ENCODE assay signal across 2 cellular contexts in the genomic region with DNA sequence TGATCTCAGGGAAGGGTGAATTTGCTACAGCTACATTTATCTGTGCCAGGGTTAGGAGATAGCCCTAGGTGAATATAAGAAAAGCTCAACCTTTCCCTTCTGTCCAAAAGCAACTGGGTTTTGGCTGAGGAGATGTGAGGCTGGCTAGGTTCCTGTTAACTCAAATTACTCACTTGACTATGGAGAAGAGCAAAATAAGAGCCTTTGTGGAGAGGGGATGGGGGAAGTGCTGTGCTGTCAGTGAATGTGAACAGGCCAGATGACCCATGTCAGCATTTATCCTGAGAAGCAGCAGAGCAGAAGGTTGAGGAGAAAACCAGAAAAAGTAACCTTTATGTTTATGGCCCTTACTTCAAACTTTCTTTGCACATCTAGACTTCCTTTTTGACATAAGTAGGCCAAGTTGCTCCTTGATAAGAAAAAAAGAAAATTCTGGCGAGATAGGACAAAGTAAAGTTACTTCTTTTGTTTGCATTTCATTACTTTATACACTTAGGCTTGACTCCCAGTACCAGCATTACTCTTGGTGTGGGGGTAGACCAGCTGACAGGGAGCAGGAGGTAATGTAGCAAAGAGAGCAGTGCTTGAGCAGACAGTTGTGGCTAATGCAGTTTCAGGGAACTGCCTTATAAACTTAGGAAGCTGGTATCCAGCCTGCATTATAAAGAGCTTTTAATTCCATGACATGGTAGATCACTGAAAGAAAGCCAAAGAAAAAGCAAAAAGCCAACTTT.
TF ChIP-seq lines count a peak whose summit lies in the region.

No MANE protein-coding gene starts in this region.

TF ChIP-seq in HepG2, 621 proteins besides CTCF, POLR2A, EP300 and RAD21 (continued from another document):
- TF ChIP-seq, protein P1, sequence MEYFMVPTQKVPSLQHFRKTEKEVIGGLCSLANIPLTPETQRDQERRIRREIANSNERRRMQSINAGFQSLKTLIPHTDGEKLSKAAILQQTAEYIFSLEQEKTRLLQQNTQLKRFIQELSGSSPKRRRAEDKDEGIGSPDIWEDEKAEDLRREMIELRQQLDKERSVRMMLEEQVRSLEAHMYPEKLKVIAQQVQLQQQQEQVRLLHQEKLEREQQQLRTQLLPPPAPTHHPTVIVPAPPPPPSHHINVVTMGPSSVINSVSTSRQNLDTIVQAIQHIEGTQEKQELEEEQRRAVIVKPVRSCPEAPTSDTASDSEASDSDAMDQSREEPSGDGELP (IDR thresholded peaks at IDR 0.05; ENCODE audit: borderline replicate concordance, low read depth), result peak; percentile 29; the same call in 1 of the 2 replicates
- TF ChIP-seq MAFF (IDR thresholded peaks at IDR 0.05; ENCODE audit: low read depth, low read length) (peak; percentile 61; the same call in 1 of the 2 replicates), RBM22 (optimal IDR thresholded peaks at IDR 0.05; ENCODE audit: low read length) (peak; percentile 84), ZNF850 (CRISPR knock-in tag; conservative IDR thresholded peaks at IDR 0.05) (no peak), NCOA2 (CRISPR knock-in tag; IDR thresholded peaks at IDR 0.05) (no peak), U2AF2 (IDR thresholded peaks at IDR 0.05; ENCODE audit: low read depth, low read length) (no peak), MAFK (conservative IDR thresholded peaks at IDR 0.05 in 1 of 2, IDR thresholded peaks at IDR 0.05 in 1 of 2; ENCODE audit: low read length in 2 of 2) (peak; percentile 51 to 61; a peak in 3 of 4 replicates), SMC3 (IDR thresholded peaks at IDR 0.05; ENCODE audit: low read length) (no peak)
TF ChIP-seq in HepG2: peak in this region for 4.

TF ChIP-seq in HEK293T, 16 proteins besides CTCF, POLR2A, EP300 and RAD21 (continued from another document):
- TF ChIP-seq PKNOX1 (IDR thresholded peaks at IDR 0.05), result no peak
- no peak for TF ChIP-seq TARDBP (IDR thresholded peaks at IDR 0.05)
- TF ChIP-seq L3MBTL2 (conservative IDR thresholded peaks at IDR 0.05), result no peak
- TF ChIP-seq ELF4 (IDR thresholded peaks at IDR 0.05), result no peak
- TF ChIP-seq LEF1 (IDR thresholded peaks at IDR 0.05; ENCODE audit: borderline replicate concordance), result no peak
- no peak for TF ChIP-seq SP1 (IDR thresholded peaks at IDR 0.05)
- TF ChIP-seq HDGF (IDR thresholded peaks at IDR 0.05; ENCODE audit: borderline replicate concordance), result no peak
- TF ChIP-seq ZNF384 (IDR thresholded peaks at IDR 0.05), result no peak
- TF ChIP-seq ARNT (IDR thresholded peaks at IDR 0.05), result no peak
TF ChIP-seq in HEK293T: peak in this region for 0.
